25 cellular contexts compared by ENCODE assay signal in genomic region chr2:207075456-207075855, GRCh38.
"Had no signal": no experiment of that assay in that cellular context is flagged by ENCODE, and none has a peak within 500 bp of the region (broad histone marks: within the 10 kb centered on the region; RNA-seq: fewer than 3 reads in every experiment).

No MANE protein-coding gene starts in this region.

- H2AFZ ChIP-seq: neural progenitor cell had no signal

- H3K36me3 ChIP-seq: neural progenitor cell, uterus had no signal

- H3K4me1 ChIP-seq: foreskin keratinocyte, uterus had no signal

- H3K27me3 ChIP-seq: body of pancreas, esophagus muscularis mucosa, foreskin keratinocyte, neural progenitor cell, uterus had no signal

- H3K27ac ChIP-seq: body of pancreas, coronary artery, esophagus muscularis mucosa, foreskin keratinocyte, neural progenitor cell had no signal

- DNase-seq: activated CD4-positive, alpha-beta memory T cell treated with anti-CD3 and anti-CD28 coated beads for 36 hours; activated CD4-positive, alpha-beta T cell treated with anti-CD3 and anti-CD28 coated beads, Interleukin-2, amount 10 ng/mL, durations not matched to agents 24 days and 14 days; activated CD4-positive, CD25-positive, alpha-beta regulatory T cell treated with anti-CD3 and anti-CD28 coated beads, Interleukin-2, amount 50 U/mL, for 72 hours; activated CD8-positive, alpha-beta memory T cell treated with anti-CD3 and anti-CD28 coated beads, Interleukin-2, amount 50 U/mL, for 4 hours; activated gamma-delta T cell treated with Interleukin-2 at 50 U/mL for 16 hours; activated T-cell treated with anti-CD3 and anti-CD28 coated beads, Interleukin-2, amount 50 U/mL, for 24 hours; anterior cingulate cortex; body of pancreas; cerebellar nuclear complex; effector memory CD8-positive, alpha-beta T cell; foreskin keratinocyte; mammary epithelial cell; midbrain; naive thymus-derived CD4-positive, alpha-beta T cell; posterior cingulate gyrus; stimulated activated CD4-positive, alpha-beta T cell treated with anti-CD3 and anti-CD28 coated beads, Interleukin-2, amount 100 ng/mL, for 48 hours; stimulated activated naive CD4-positive, alpha-beta T cell treated with Interleukin-2 at 50 U/mL for 16 hours; T-helper 9 cell; uterus had no signal

- H3K9me3 ChIP-seq: body of pancreas, esophagus muscularis mucosa, uterus had no signal

- H3K4me2 ChIP-seq: neural progenitor cell had no signal

- ATAC-seq: activated T-helper 17 cell treated with anti-CD3 and anti-CD28 coated beads, Interleukin-2, amount 50 U/mL, for 72 hours; body of pancreas; effector memory CD8-positive, alpha-beta T cell; foreskin keratinocyte; naive thymus-derived CD4-positive, alpha-beta T cell had no signal

- FAIRE-seq: islet of Langerhans, TTC549 had no signal

- H3K4me3 ChIP-seq: body of pancreas, coronary artery, esophagus muscularis mucosa, neural progenitor cell, uterus had no signal

- H3K9ac ChIP-seq: neural progenitor cell had no signal
